ENCODE assay signal across 11 cellular contexts in genomic region chr15:89370120-89371077, GRCh38. TPM values are rescaled to one million over a fixed set of nuclear protein-coding genes. Genes with fewer than 3 reads are reported as not detected.
DNase-seq lines count a peak whose midpoint lies in the region; ATAC-seq and TF ChIP-seq lines count a peak whose summit lies in the region.
"Had no signal": no experiment of that assay in that cellular context is flagged by ENCODE, and none has a peak within 500 bp of the region (broad histone marks: within the 10 kb centered on the region; RNA-seq: fewer than 3 reads in every experiment).

No MANE protein-coding gene starts in this region.

- no TSS peak for BruUV-seq in PC-9 (replicated peaks; lab: Mats Ljungman, UMichigan)

- H2AFZ ChIP-seq in PC-9 = no peak overlapping the region

- no peaks in the 10 kb centered on the region for H3K9me3 ChIP-seq in PC-9 (ENCODE audit: insufficient read depth, low read depth)

- H3K4me3 ChIP-seq in HL-60 (replicated peaks; ENCODE audit: insufficient read depth, low read length) = no peak overlapping the region
- no peak overlapping the region for H3K4me3 ChIP-seq in PC-9
- H3K4me3 ChIP-seq in rectal smooth muscle tissue (ENCODE audit: low read length) = peak overlapping the region; percentile 41

- intact Hi-C loops in PC-9 (cut with micrococcal nuclease; ENCODE audit: unreplicated experiment) = no loop called here

- no peaks in the 10 kb centered on the region for H4K20me1 ChIP-seq in PC-9 (ENCODE audit: insufficient read depth)

- peak overlapping the region; percentile 81 for H3K4me3 Mint-ChIP-seq in glutamatergic neuron (ENCODE audit: unreplicated experiment)
- H3K4me3 Mint-ChIP-seq: CD8-positive, alpha-beta T cell; memory B cell had no signal

- no peak for TF ChIP-seq CTCF in HL-60 (IDR thresholded peaks at IDR 0.05; ENCODE audit: insufficient read depth, low read length)
- no peak for TF ChIP-seq CTCF in PC-9 (conservative IDR thresholded peaks at IDR 0.05)
- TF ChIP-seq CTCF in glutamatergic neuron (IDR thresholded peaks at IDR 0.05; ENCODE audit: partially characterized antibody, unreplicated experiment) = no peak

- H3K4me1 ChIP-seq in PC-9 (replicated peaks; ENCODE audit: insufficient read depth) (no peaks in the 10 kb centered on the region), rectal smooth muscle tissue (ENCODE audit: control insufficient read depth, insufficient read depth, low read length) (no peaks in the 10 kb centered on the region)

- no peak overlapping the region for H3K9ac ChIP-seq in rectal smooth muscle tissue (ENCODE audit: low read length)

- H3F3A ChIP-seq in PC-9 (ENCODE audit: insufficient read depth, low read depth) = 0 out of 2 replicates have a peak, but pooled peaks cover 6% of the 10 kb centered on the region

- H3K9me3 Mint-ChIP-seq in glutamatergic neuron (ENCODE audit: unreplicated experiment) = peaks cover 12% of the 10 kb centered on the region
- H3K9me3 Mint-ChIP-seq: CD8-positive, alpha-beta T cell; memory B cell had no signal

- no peaks in the 10 kb centered on the region for H3K9me2 ChIP-seq in PC-9 (ENCODE audit: insufficient read depth)

- no peak for ATAC-seq in HG03442 (IDR thresholded peaks at IDR 0.05; ENCODE audit: unreplicated experiment)
- ATAC-seq: CD8-positive, alpha-beta T cell had no signal

- DNase-seq in HL-60 (ENCODE audit: low read depth in 1 of 2, low spot score in 1 of 2) (peak; percentile 81 to 83), PC-9 (peak in 1 of 2 experiments; percentile 38), glutamatergic neuron (no peak), NCI-H1105 (lab: John Stamatoyannopoulos, UW) (no peak), medulla oblongata (ENCODE audit: extremely low spot score) (no peak)
- DNase-seq: CD8-positive, alpha-beta T cell; MM.1S; NCI-H446 had no signal

- H3K27me3 ChIP-seq in HL-60 (ENCODE audit: insufficient read depth, poor library complexity, severe bottlenecking) (peaks cover 65% of the 10 kb centered on the region), PC-9 (ENCODE audit: insufficient read depth, low read depth) (peaks cover 24% of the 10 kb centered on the region), rectal smooth muscle tissue (ENCODE audit: control insufficient read depth, insufficient read depth, low read length) (peaks cover 57% of the 10 kb centered on the region)

- POLR2A ChIA-PET in PC-9 (lab: Charles Lee; ENCODE audit: unreplicated experiment) = no interaction called here

- H3K27me3 Mint-ChIP-seq in glutamatergic neuron (ENCODE audit: unreplicated experiment) = peaks cover 26% of the 10 kb centered on the region

- 0 out of 2 replicates have a peak overlapping the region, but pooled peaks have one; percentile 11 for H3K4me2 ChIP-seq in PC-9

- no peak overlapping the region for H3K27ac ChIP-seq in HL-60 (replicated peaks)
- H3K27ac ChIP-seq in PC-9 = no peak overlapping the region
- H3K27ac ChIP-seq in rectal smooth muscle tissue (ENCODE audit: low read depth, low read length) = no peak overlapping the region

- H3K79me2 ChIP-seq in PC-9 (ENCODE audit: low read depth) = no peaks in the 10 kb centered on the region

- CTCF ChIA-PET in PC-9 (lab: Charles Lee) = no interaction called here

- no peak overlapping the region for H3K27ac Mint-ChIP-seq in glutamatergic neuron (ENCODE audit: unreplicated experiment)
- H3K27ac Mint-ChIP-seq: CD8-positive, alpha-beta T cell; memory B cell had no signal

- H3K36me3 Mint-ChIP-seq in glutamatergic neuron (ENCODE audit: unreplicated experiment) = no peaks in the 10 kb centered on the region
- H3K36me3 Mint-ChIP-seq: CD8-positive, alpha-beta T cell; memory B cell had no signal

- H3K4me1 Mint-ChIP-seq in glutamatergic neuron (ENCODE audit: low read depth, unreplicated experiment) = peaks cover 30% of the 10 kb centered on the region

- H3K36me3 ChIP-seq in PC-9 (ENCODE audit: low read depth) (no peaks in the 10 kb centered on the region), rectal smooth muscle tissue (ENCODE audit: control insufficient read depth, insufficient read depth, low read length) (no peaks in the 10 kb centered on the region)

RNA-seq across cellular contexts. Expression of gene POLG, which starts 35.8 kb away (rescaled TPM):
- total RNA-seq in PC-9 (2021) (43.6 and 63.9 TPM in 2 replicates), glutamatergic neuron (ENCODE audit: unreplicated experiment) (55.4 TPM)

Comparison
In these comparisons a context has a peak if more than half of its experiments do, and no peak if none do; other contexts are left out.
1. DNase-seq: peak in HL-60 (2 of 2); none in glutamatergic neuron (single experiment), NCI-H1105 (single experiment) and medulla oblongata (single experiment).